27 cellular contexts compared by ENCODE assay signal in the genomic region with DNA sequence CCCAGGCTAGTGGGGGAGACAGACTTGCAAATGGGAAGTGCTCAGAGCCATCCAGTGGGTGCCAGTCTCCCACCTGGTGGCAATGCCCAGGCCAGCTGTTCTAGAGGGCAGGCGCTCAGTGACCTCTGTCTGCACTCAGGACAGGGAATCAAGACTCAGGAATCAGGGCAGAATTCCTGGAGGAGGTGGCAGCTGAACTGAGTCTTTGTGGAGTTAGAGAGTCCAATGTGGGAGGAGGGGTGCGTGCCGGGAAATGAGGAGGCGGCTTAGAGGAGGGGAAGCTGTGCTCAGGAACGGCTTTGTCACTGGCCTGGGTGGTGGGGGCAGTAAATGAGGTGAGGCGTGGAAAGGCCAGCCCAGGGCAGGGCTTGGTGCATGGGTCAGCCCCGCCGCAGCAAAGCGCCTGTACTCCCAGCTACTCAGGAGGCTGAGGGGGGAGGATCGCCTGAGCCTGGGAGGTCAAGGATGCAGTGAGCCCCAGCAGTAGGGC. TPM values are rescaled to one million over a fixed set of nuclear protein-coding genes. Genes with fewer than 3 reads are reported as not detected.
DNase-seq lines count a peak whose midpoint lies in the region; ATAC-seq and TF ChIP-seq lines count a peak whose summit lies in the region.
"Had no signal": no experiment of that assay in that cellular context is flagged by ENCODE, and none has a peak within 500 bp of the region (broad histone marks: within the 10 kb centered on the region; RNA-seq: fewer than 3 reads in every experiment).

No MANE protein-coding gene starts in this region.

- H2BK120ac ChIP-seq in trophoblast cell (ENCODE audit: insufficient read depth, low read length, poor library complexity) = no peak overlapping the region

- H3K27me3 ChIP-seq in trophoblast cell (ENCODE audit: insufficient read depth, low read length) = no peaks in the 10 kb centered on the region
- no peaks in the 10 kb centered on the region for H3K27me3 ChIP-seq in uterus
- no peaks in the 10 kb centered on the region for H3K27me3 ChIP-seq in BE2C
- H3K27me3 ChIP-seq: cardiac muscle cell, gastroesophageal sphincter had no signal

- intact Hi-C loops in activated naive CD4-positive, alpha-beta T cell treated with anti-CD3 and anti-CD28 coated beads for 36 hours (cut with micrococcal nuclease) = no loop called here
- intact Hi-C loops in left colon (cut with DNase I, micrococcal nuclease) = no loop called here
- intact Hi-C loops in uterus (cut with DNase I; ENCODE audit: low total_unique reads) = no loop called here

- no peak overlapping the region for H3K9ac ChIP-seq in trophoblast cell (ENCODE audit: low read length)
- H3K9ac ChIP-seq: parathyroid adenoma had no signal

- H3K4ac ChIP-seq in trophoblast cell (ENCODE audit: low read depth, low read length) = no peak overlapping the region

- peaks cover 31% of the 10 kb centered on the region for H3K27me3 Mint-ChIP-seq in activated naive CD4-positive, alpha-beta T cell treated with anti-CD3 and anti-CD28 coated beads, Interleukin-2, amount 10 ng/mL, durations not matched to agents 7 days and 5 days
- H3K27me3 Mint-ChIP-seq in activated naive CD4-positive, alpha-beta T cell treated with anti-CD3 and anti-CD28 coated beads for 36 hours (ENCODE audit: low read depth) = peaks cover 10% of the 10 kb centered on the region

- ATAC-seq in left colon = peak; percentile 57
- no peak for ATAC-seq in HG02763 (IDR thresholded peaks at IDR 0.05; ENCODE audit: unreplicated experiment)
- ATAC-seq: activated CD8-positive, alpha-beta memory T cell treated with anti-CD3 and anti-CD28 coated beads, Interleukin-2, amount 10 ng/mL, durations not matched to agents 7 days and 5 days; CD8-positive, alpha-beta T cell; gastroesophageal sphincter had no signal

- H3K79me2 ChIP-seq in trophoblast cell (ENCODE audit: control insufficient read depth, insufficient read depth, low read length, poor library complexity) = no peaks in the 10 kb centered on the region
- H3K79me2 ChIP-seq: parathyroid adenoma had no signal

- H2AFZ ChIP-seq in trophoblast cell (ENCODE audit: insufficient read depth, low read length, poor library complexity) = no peak overlapping the region
- H2AFZ ChIP-seq: parathyroid adenoma had no signal

- H4K8ac ChIP-seq in trophoblast cell (ENCODE audit: low read depth, low read length) = no peak overlapping the region

- no peak overlapping the region for H2AK5ac ChIP-seq in trophoblast cell (ENCODE audit: low read length)

- no peak overlapping the region for H3K4me3 Mint-ChIP-seq in activated naive CD4-positive, alpha-beta T cell treated with anti-CD3 and anti-CD28 coated beads, Interleukin-2, amount 10 ng/mL, durations not matched to agents 7 days and 5 days
- H3K4me3 Mint-ChIP-seq in activated naive CD4-positive, alpha-beta T cell treated with anti-CD3 and anti-CD28 coated beads for 36 hours = no peak overlapping the region
- H3K4me3 Mint-ChIP-seq: activated CD4-positive, alpha-beta T cell treated with anti-CD3 and anti-CD28 coated beads, Interleukin-2, amount 10 ng/mL, durations not matched to agents 24 days and 14 days; activated CD8-positive, alpha-beta memory T cell treated with anti-CD3 and anti-CD28 coated beads, Interleukin-2, amount 10 ng/mL, durations not matched to agents 7 days and 5 days; activated naive CD4-positive, alpha-beta T cell treated with anti-CD3 and anti-CD28 coated beads, Interleukin-2, amount 50 U/mL, for 24 hours; CD8-positive, alpha-beta T cell; immature natural killer cell; naive B cell; T-helper 2 cell treated with Interferon-gamma antibody and Interleukin-4, amounts not matched to agents 5 μg/mL and 100 μg/mL, for 36 hours had no signal

- H3K4me1 ChIP-seq in trophoblast cell (ENCODE audit: control insufficient read depth in 1 of 2, insufficient read depth in 2 of 2, low read length in 2 of 2) (no peaks in the 10 kb centered on the region), uterus (peaks cover 0 to 10% of the 10 kb centered on the region in 2 donors), BE2C (no peaks in the 10 kb centered on the region)
- H3K4me1 ChIP-seq: parathyroid adenoma had no signal

- CTCF ChIA-PET in activated naive CD4-positive, alpha-beta T cell treated with anti-CD3 and anti-CD28 coated beads, Interleukin-2, amount 10 ng/mL, durations not matched to agents 7 days and 5 days (lab: Charles Lee) = no interaction called here
- CTCF ChIA-PET in activated naive CD4-positive, alpha-beta T cell treated with anti-CD3 and anti-CD28 coated beads for 36 hours (lab: Charles Lee) = interaction anchor here (0.5 kb wide), 1 partner anchor 335 kb away, joined by 5 read pairs; no protein-coding TSS in a partner anchor

- H3K9me3 ChIP-seq in trophoblast cell (ENCODE audit: insufficient read depth, low read depth, low read length) = peaks cover 2% of the 10 kb centered on the region
- no peaks in the 10 kb centered on the region for H3K9me3 ChIP-seq in uterus
- H3K9me3 ChIP-seq in BE2C = no peaks in the 10 kb centered on the region
- H3K9me3 ChIP-seq: gastroesophageal sphincter, left ventricle myocardium inferior, thoracic aorta had no signal

- H3K36me3 Mint-ChIP-seq in activated naive CD4-positive, alpha-beta T cell treated with anti-CD3 and anti-CD28 coated beads, Interleukin-2, amount 10 ng/mL, durations not matched to agents 7 days and 5 days = no peaks in the 10 kb centered on the region
- H3K36me3 Mint-ChIP-seq in activated naive CD4-positive, alpha-beta T cell treated with anti-CD3 and anti-CD28 coated beads for 36 hours (ENCODE audit: low read depth) = no peaks in the 10 kb centered on the region
- H3K36me3 Mint-ChIP-seq: activated CD8-positive, alpha-beta memory T cell treated with anti-CD3 and anti-CD28 coated beads, Interleukin-2, amount 10 ng/mL, durations not matched to agents 7 days and 5 days; activated naive CD4-positive, alpha-beta T cell treated with anti-CD3 and anti-CD28 coated beads, Interleukin-2, amount 50 U/mL, for 24 hours; CD8-positive, alpha-beta T cell; immature natural killer cell; naive B cell had no signal

- TF ChIP-seq CTCF in uterus (IDR thresholded peaks at IDR 0.05) (no peak), BE2C (IDR thresholded peaks at IDR 0.05; ENCODE audit: low read depth, low read length) (no peak)

- H3K23ac ChIP-seq in trophoblast cell (ENCODE audit: low read length) = no peak overlapping the region

- no peak overlapping the region for H3K14ac ChIP-seq in trophoblast cell (ENCODE audit: low read length)

- H3K9me3 Mint-ChIP-seq in activated naive CD4-positive, alpha-beta T cell treated with anti-CD3 and anti-CD28 coated beads, Interleukin-2, amount 10 ng/mL, durations not matched to agents 7 days and 5 days = no peaks in the 10 kb centered on the region
- no peaks in the 10 kb centered on the region for H3K9me3 Mint-ChIP-seq in activated naive CD4-positive, alpha-beta T cell treated with anti-CD3 and anti-CD28 coated beads for 36 hours
- H3K9me3 Mint-ChIP-seq: activated CD4-positive, alpha-beta T cell treated with anti-CD3 and anti-CD28 coated beads, Interleukin-2, amount 10 ng/mL, durations not matched to agents 24 days and 14 days; activated naive CD4-positive, alpha-beta T cell treated with anti-CD3 and anti-CD28 coated beads, Interleukin-2, amount 50 U/mL, for 24 hours; CD8-positive, alpha-beta T cell; immature natural killer cell; naive B cell; T-helper 2 cell treated with Interferon-gamma antibody and Interleukin-4, amounts not matched to agents 5 μg/mL and 100 μg/mL, for 36 hours had no signal

- H3K4me3 ChIP-seq in trophoblast cell (ENCODE audit: low read depth, low read length) = peak overlapping the region; percentile 11
- H3K4me3 ChIP-seq in uterus = no peak overlapping the region
- no peak overlapping the region for H3K4me3 ChIP-seq in BE2C (ENCODE audit: low read depth, low read length)
- H3K4me3 ChIP-seq: cardiac muscle cell, gastroesophageal sphincter, left ventricle myocardium inferior, thoracic aorta had no signal

- peak; percentile 10 for DNase-seq in activated naive CD4-positive, alpha-beta T cell treated with anti-CD3 and anti-CD28 coated beads, Interleukin-2, amount 10 ng/mL, durations not matched to agents 7 days and 5 days
- no peak for DNase-seq in activated naive CD4-positive, alpha-beta T cell treated with anti-CD3 and anti-CD28 coated beads for 36 hours
- DNase-seq in left colon (peak in 1 of 2 donors; percentile 20), trophoblast cell (no peak), uterus (peak in 1 of 2 donors; percentile 11), EL (no peak), BE2C (no peak)
- DNase-seq: activated CD4-positive, alpha-beta T cell treated with anti-CD3 and anti-CD28 coated beads, Interleukin-2, amount 10 ng/mL, durations not matched to agents 24 days and 14 days; activated CD8-positive, alpha-beta memory T cell treated with anti-CD3 and anti-CD28 coated beads, Interleukin-2, amount 10 ng/mL, durations not matched to agents 7 days and 5 days; CD8-positive, alpha-beta T cell; immature natural killer cell; left ventricle myocardium inferior; MV-4-11; naive B cell; NCI-H146; NCI-H2107; right cardiac atrium; stimulated activated naive CD4-positive, alpha-beta T cell treated with Interleukin-2 at 50 U/mL for 16 hours had no signal

- H3K4me2 ChIP-seq in trophoblast cell (ENCODE audit: low read length) = no peak overlapping the region

- no peak overlapping the region for H4K12ac ChIP-seq in trophoblast cell (ENCODE audit: low read depth, low read length)

- no peak overlapping the region for H2BK12ac ChIP-seq in trophoblast cell (ENCODE audit: low read length)

- H3K36me3 ChIP-seq in trophoblast cell (ENCODE audit: control insufficient read depth in 1 of 2, insufficient read depth in 2 of 2, low read length in 2 of 2) = no peaks in the 10 kb centered on the region
- no peaks in the 10 kb centered on the region for H3K36me3 ChIP-seq in uterus
- no peaks in the 10 kb centered on the region for H3K36me3 ChIP-seq in BE2C
- H3K36me3 ChIP-seq: cardiac muscle cell, gastroesophageal sphincter, left ventricle myocardium inferior, thoracic aorta had no signal

- H3K18ac ChIP-seq in trophoblast cell (ENCODE audit: low read length) = no peak overlapping the region

- H3K4me1 Mint-ChIP-seq in activated naive CD4-positive, alpha-beta T cell treated with anti-CD3 and anti-CD28 coated beads, Interleukin-2, amount 10 ng/mL, durations not matched to agents 7 days and 5 days = no peaks in the 10 kb centered on the region
- no peaks in the 10 kb centered on the region for H3K4me1 Mint-ChIP-seq in activated naive CD4-positive, alpha-beta T cell treated with anti-CD3 and anti-CD28 coated beads for 36 hours (ENCODE audit: low read depth)
- H3K4me1 Mint-ChIP-seq: activated CD4-positive, alpha-beta T cell treated with anti-CD3 and anti-CD28 coated beads, Interleukin-2, amount 10 ng/mL, durations not matched to agents 24 days and 14 days; activated CD8-positive, alpha-beta memory T cell treated with anti-CD3 and anti-CD28 coated beads, Interleukin-2, amount 10 ng/mL, durations not matched to agents 7 days and 5 days; activated naive CD4-positive, alpha-beta T cell treated with anti-CD3 and anti-CD28 coated beads, Interleukin-2, amount 50 U/mL, for 24 hours; immature natural killer cell; naive B cell had no signal

- TF ChIP-seq POLR2A in uterus (IDR thresholded peaks at IDR 0.05) = no peak

- H3K27ac Mint-ChIP-seq in activated naive CD4-positive, alpha-beta T cell treated with anti-CD3 and anti-CD28 coated beads, Interleukin-2, amount 10 ng/mL, durations not matched to agents 7 days and 5 days = no peak overlapping the region
- no peak overlapping the region for H3K27ac Mint-ChIP-seq in activated naive CD4-positive, alpha-beta T cell treated with anti-CD3 and anti-CD28 coated beads for 36 hours
- H3K27ac Mint-ChIP-seq: activated CD4-positive, alpha-beta T cell treated with anti-CD3 and anti-CD28 coated beads, Interleukin-2, amount 10 ng/mL, durations not matched to agents 24 days and 14 days; activated CD8-positive, alpha-beta memory T cell treated with anti-CD3 and anti-CD28 coated beads, Interleukin-2, amount 10 ng/mL, durations not matched to agents 7 days and 5 days; activated naive CD4-positive, alpha-beta T cell treated with anti-CD3 and anti-CD28 coated beads, Interleukin-2, amount 50 U/mL, for 24 hours; CD8-positive, alpha-beta T cell; immature natural killer cell; naive B cell; T-helper 2 cell treated with Interferon-gamma antibody and Interleukin-4, amounts not matched to agents 5 μg/mL and 100 μg/mL, for 36 hours had no signal

- no CpG with 5 or more reads among the region's 10 CpGs for WGBS in trophoblast cell (ENCODE audit: extremely low coverage, insufficient coverage, insufficient read length)

- H3K79me1 ChIP-seq in trophoblast cell (ENCODE audit: low read length) = no peaks in the 10 kb centered on the region

- H3K27ac ChIP-seq in trophoblast cell (ENCODE audit: low read depth, low read length) (no peak overlapping the region), uterus (peak overlapping the region; percentile 19 to 33)
- H3K27ac ChIP-seq: cardiac muscle cell, gastroesophageal sphincter, left ventricle myocardium inferior, parathyroid adenoma, thoracic aorta had no signal

- no peak overlapping the region for H4K91ac ChIP-seq in trophoblast cell (ENCODE audit: low read depth, low read length)

- no peak overlapping the region for H2BK5ac ChIP-seq in trophoblast cell (ENCODE audit: low read depth, low read length, poor library complexity)

RNA-seq across cellular contexts. Expression of gene SORCS2, which starts 31.3 kb away (rescaled TPM):
- total RNA-seq in activated naive CD4-positive, alpha-beta T cell treated with anti-CD3 and anti-CD28 coated beads for 36 hours = under 1 TPM; 0.07 to 0.15 TPM
- total RNA-seq in left colon = under 1 TPM; 0.21 to 0.92 TPM
- polyA plus RNA-seq in trophoblast cell (2013) = 0.14 and 0.26 TPM in 2 replicates
- 10 to 100 TPM in 1 of 4 donors, 1 to 10 TPM in 1, under 1 TPM in 2; 0.26 to 17.1 (median 2.9) TPM for total RNA-seq in uterus
- 0.09 TPM for polyA plus RNA-seq in BE2C (2012; ENCODE audit: insufficient read depth, insufficient read length, low read depth)
- total RNA-seq: activated CD4-positive, alpha-beta T cell treated with anti-CD3 and anti-CD28 coated beads, Interleukin-2, amount 10 ng/mL, durations not matched to agents 24 days and 14 days; CD8-positive, alpha-beta T cell; endothelial cell of umbilical vein; NCI-H460 had no signal
- polyA plus RNA-seq: endothelial cell of umbilical vein had no signal
